2 cellular contexts compared by ENCODE assay signal in genomic region chr19:50025022-50025793, GRCh38.
TF ChIP-seq lines count a peak whose summit lies in the region.

TSS of gene VRK3 (minus strand) at chr19:50025372. CDS start at chr19:50016162, 9,210 bp downstream.

TF ChIP-seq in IMR-90, 13 proteins besides CTCF, POLR2A, EP300 and RAD21 (continued from another document):
- TF ChIP-seq SMC3 (IDR thresholded peaks at IDR 0.05; ENCODE audit: low read depth, low read length) (no peak), USF2 (IDR thresholded peaks at IDR 0.05; ENCODE audit: low read depth, low read length) (peak; percentile 71), CEBPB (IDR thresholded peaks at IDR 0.05; ENCODE audit: low read depth, low read length) (no peak; the same call in 1 of the 2 replicates), RCOR1 (IDR thresholded peaks at IDR 0.05; ENCODE audit: insufficient replicate concordance, low read length) (no peak)

TF ChIP-seq in endothelial cell of umbilical vein, 7 proteins besides CTCF, POLR2A, EP300 and RAD21 (continued from another document):
- no peak for TF ChIP-seq FOS (IDR thresholded peaks at IDR 0.05; ENCODE audit: borderline replicate concordance, insufficient read depth, low read length)
- TF ChIP-seq EZH2 (IDR thresholded peaks at IDR 0.05; ENCODE audit: borderline replicate concordance, low read depth, low read length, severe bottlenecking) = no peak
- TF ChIP-seq MAX (IDR thresholded peaks at IDR 0.05; ENCODE audit: insufficient read depth, insufficient read length) = peak; percentile 1
